In the genomic region with DNA sequence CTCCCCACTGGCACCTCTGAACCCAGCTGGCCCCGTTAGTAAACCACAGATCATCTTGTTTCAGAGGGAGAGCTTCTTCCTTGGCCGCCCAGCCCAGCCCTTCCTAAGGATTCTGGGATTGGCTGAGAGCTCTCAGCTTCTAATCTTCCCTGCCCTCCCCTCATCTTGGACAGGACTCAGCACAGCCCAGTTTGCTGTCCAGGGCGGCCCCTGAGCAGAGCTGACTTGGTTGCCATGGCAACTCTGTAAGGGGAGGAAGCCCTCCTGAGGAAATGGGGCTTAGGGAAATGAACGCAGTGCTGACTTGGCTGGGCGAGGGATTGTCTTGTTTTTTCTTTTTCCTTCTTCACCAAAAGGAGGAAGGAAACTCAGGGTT, we compare ENCODE assay signal across 8 cellular contexts. TPM values are rescaled to one million over a fixed set of nuclear protein-coding genes. Genes with fewer than 3 reads are reported as not detected.
A peak's percentile ranks its signal among the peaks of the same experiment; 100 is the strongest.
DNase-seq lines count a peak whose midpoint lies in the region; ATAC-seq and TF ChIP-seq lines count a peak whose summit lies in the region.

No MANE protein-coding gene starts in this region.

- DNase-seq in NCI-H748 (lab: John Stamatoyannopoulos, UW; ENCODE audit: unreplicated experiment) (peak; percentile 75), NCI-H748 treated with DMSO at 0.1 percent for 48 hours (lab: John Stamatoyannopoulos, UW) (no peak), testis (peak; percentile 70)
- DNase-seq in activated CD8-positive, alpha-beta T cell treated with anti-CD3 and anti-CD28 coated beads for 36 hours: no peak
- DNase-seq in stimulated activated CD4-positive, alpha-beta T cell treated with anti-CD3 and anti-CD28 coated beads, Interleukin-2, amount 100 ng/mL, for 48 hours: no peak
- DNase-seq in activated CD4-positive, alpha-beta T cell treated with anti-CD3 and anti-CD28 coated beads for 4 hours: no peak

- intact Hi-C loops in activated CD8-positive, alpha-beta T cell treated with anti-CD3 and anti-CD28 coated beads for 36 hours (cut with micrococcal nuclease): no loop called here
- intact Hi-C loops in testis (cut with DNase I; ENCODE audit: low total_unique reads): loop anchor here (10.0 kb wide), 1 partner anchor 88 kb away; no protein-coding TSS in a partner anchor

- H3K4me3 ChIP-seq in iPS-20b (ENCODE audit: low read length) (peak overlapping the region; percentile 35; the same call in 1 of the 2 replicates), testis (no peak overlapping the region)

- H3K27me3 ChIP-seq in iPS-20b (ENCODE audit: insufficient read depth, low read length) (no peaks in the 10 kb centered on the region), testis (no peaks in the 10 kb centered on the region)

- H3K27ac ChIP-seq in iPS-20b (ENCODE audit: low read length) (no peak overlapping the region), testis (peak overlapping the region; percentile 24 to 56)

- no peak for TF ChIP-seq CTCF in activated CD8-positive, alpha-beta T cell treated with anti-CD3 and anti-CD28 coated beads for 36 hours (IDR thresholded peaks at IDR 0.05)
- TF ChIP-seq CTCF in testis (IDR thresholded peaks at IDR 0.05): no peak

- POLR2A ChIA-PET in activated CD8-positive, alpha-beta T cell treated with anti-CD3 and anti-CD28 coated beads for 36 hours (lab: Charles Lee): no interaction called here

- no peaks in the 10 kb centered on the region for H3K9me3 ChIP-seq in iPS-20b (ENCODE audit: insufficient read depth, low read depth, low read length)
- H3K9me3 ChIP-seq in testis: no peaks in the 10 kb centered on the region

- H3K9me3 Mint-ChIP-seq in activated CD8-positive, alpha-beta T cell treated with anti-CD3 and anti-CD28 coated beads for 36 hours: no peaks in the 10 kb centered on the region

- no peak overlapping the region; the same call in 1 of the 2 replicates for H3K9ac ChIP-seq in iPS-20b (ENCODE audit: low read depth, low read length)

- peaks cover 29% of the 10 kb centered on the region for H3K4me1 Mint-ChIP-seq in activated CD8-positive, alpha-beta T cell treated with anti-CD3 and anti-CD28 coated beads for 36 hours (ENCODE audit: low read depth)

- ATAC-seq in activated CD8-positive, alpha-beta T cell treated with anti-CD3 and anti-CD28 coated beads for 36 hours: no peak
- no peak for ATAC-seq in GM21825 (IDR thresholded peaks at IDR 0.05; ENCODE audit: unreplicated experiment)

- H3K36me3 Mint-ChIP-seq in activated CD8-positive, alpha-beta T cell treated with anti-CD3 and anti-CD28 coated beads for 36 hours (ENCODE audit: low read depth): no peaks in the 10 kb centered on the region

- 26 to 32% methylated on average over 4 to 5 of the region's 5 CpGs for WGBS in testis, 2 donors

- no peaks in the 10 kb centered on the region for H3K27me3 Mint-ChIP-seq in activated CD8-positive, alpha-beta T cell treated with anti-CD3 and anti-CD28 coated beads for 36 hours

- no peaks in the 10 kb centered on the region for H3K36me3 ChIP-seq in iPS-20b (ENCODE audit: insufficient read depth, low read depth, low read length)
- H3K36me3 ChIP-seq in testis (ENCODE audit: low read depth, missing control alignments): no peaks in the 10 kb centered on the region

- peak overlapping the region; percentile 39 for H3K27ac Mint-ChIP-seq in activated CD8-positive, alpha-beta T cell treated with anti-CD3 and anti-CD28 coated beads for 36 hours

- CTCF ChIA-PET in activated CD8-positive, alpha-beta T cell treated with anti-CD3 and anti-CD28 coated beads for 36 hours (lab: Charles Lee): interaction anchor here (1.1 to 3.7 kb wide), 4 partner anchors 20 to 286 kb away, joined by 3 to 17 read pairs (median 8); no protein-coding TSS in a partner anchor

- H3K4me1 ChIP-seq in iPS-20b (ENCODE audit: insufficient read depth, low read length) (peaks cover 11% of the 10 kb centered on the region; the same call in 1 of the 2 replicates), testis (peaks cover 20% of the 10 kb centered on the region)

- TF ChIP-seq POLR2A in testis (IDR thresholded peaks at IDR 0.05): no peak

- H3K4me3 Mint-ChIP-seq in activated CD8-positive, alpha-beta T cell treated with anti-CD3 and anti-CD28 coated beads for 36 hours: no peak overlapping the region

RNA-seq across cellular contexts. Expression of a gene that starts 4.6 kb away (rescaled TPM):
- total RNA-seq in activated CD8-positive, alpha-beta T cell treated with anti-CD3 and anti-CD28 coated beads for 36 hours: under 1 TPM; 0.18 TPM
- 1 to 10 TPM in 1 of 2 donors, under 1 TPM in 1; 0.55 to 4.3 TPM for total RNA-seq in testis
- polyA plus RNA-seq in testis (ENCODE audit: insufficient read depth, low read depth, low replicate concordance): 4.3 TPM

RNA-seq across cellular contexts. Expression of a gene that starts 36.5 kb away (rescaled TPM):
- total RNA-seq in activated CD8-positive, alpha-beta T cell treated with anti-CD3 and anti-CD28 coated beads for 36 hours: 10 to 100 TPM; 44.5 to 46.7 TPM
- total RNA-seq in testis: 10 to 100 TPM; 10.6 to 13.6 TPM
- 20.9 TPM for polyA plus RNA-seq in testis (ENCODE audit: insufficient read depth, low read depth, low replicate concordance)

RNA-seq across cellular contexts. Expression of a gene that starts 42.3 kb away (rescaled TPM):
- total RNA-seq in activated CD8-positive, alpha-beta T cell treated with anti-CD3 and anti-CD28 coated beads for 36 hours: 10 to 100 TPM; 45.4 to 49.7 TPM
- 10 to 100 TPM; 19.5 to 34.5 TPM for total RNA-seq in testis
- 16.6 TPM for polyA plus RNA-seq in testis (ENCODE audit: insufficient read depth, low read depth, low replicate concordance)

RNA-seq across cellular contexts. Expression of a gene that starts 55.9 kb away (rescaled TPM):
- 10 to 100 TPM; 13.8 to 17.1 TPM for total RNA-seq in activated CD8-positive, alpha-beta T cell treated with anti-CD3 and anti-CD28 coated beads for 36 hours
- total RNA-seq in testis: 1 to 10 TPM; 5.0 to 9.4 TPM
- 24.4 TPM for polyA plus RNA-seq in testis (ENCODE audit: insufficient read depth, low read depth, low replicate concordance)

Comparison
In these comparisons a context has a peak if more than half of its experiments do, and no peak if none do; other contexts are left out.
1. DNase-seq: peak in NCI-H748 (single experiment) and testis (single experiment); none in NCI-H748 treated with DMSO at 0.1 percent for 48 hours (single experiment), activated CD8-positive, alpha-beta T cell treated with anti-CD3 and anti-CD28 coated beads for 36 hours (single experiment), stimulated activated CD4-positive, alpha-beta T cell treated with anti-CD3 and anti-CD28 coated beads, Interleukin-2, amount 100 ng/mL, for 48 hours (0 of 2) and activated CD4-positive, alpha-beta T cell treated with anti-CD3 and anti-CD28 coated beads for 4 hours (0 of 2).